Comparison of ENCODE assay signal across 1 cellular context in genomic region chr10:112373912-112374338, GRCh38.
TF ChIP-seq lines count a peak whose summit lies in the region.

Gene ACSL5 (plus strand): TSS chr10:112374116. CDS start chr10:112394947, 20,831 bp downstream.

TF ChIP-seq in IMR-90, 13 proteins besides CTCF, POLR2A, EP300 and RAD21 (continued from another document):
- no peak for TF ChIP-seq MXI1 (IDR thresholded peaks at IDR 0.05; ENCODE audit: borderline replicate concordance, low read depth, low read length)
- no peak for TF ChIP-seq ELK1 (IDR thresholded peaks at IDR 0.05; ENCODE audit: borderline replicate concordance, low read depth, low read length)
